In the genomic region with DNA sequence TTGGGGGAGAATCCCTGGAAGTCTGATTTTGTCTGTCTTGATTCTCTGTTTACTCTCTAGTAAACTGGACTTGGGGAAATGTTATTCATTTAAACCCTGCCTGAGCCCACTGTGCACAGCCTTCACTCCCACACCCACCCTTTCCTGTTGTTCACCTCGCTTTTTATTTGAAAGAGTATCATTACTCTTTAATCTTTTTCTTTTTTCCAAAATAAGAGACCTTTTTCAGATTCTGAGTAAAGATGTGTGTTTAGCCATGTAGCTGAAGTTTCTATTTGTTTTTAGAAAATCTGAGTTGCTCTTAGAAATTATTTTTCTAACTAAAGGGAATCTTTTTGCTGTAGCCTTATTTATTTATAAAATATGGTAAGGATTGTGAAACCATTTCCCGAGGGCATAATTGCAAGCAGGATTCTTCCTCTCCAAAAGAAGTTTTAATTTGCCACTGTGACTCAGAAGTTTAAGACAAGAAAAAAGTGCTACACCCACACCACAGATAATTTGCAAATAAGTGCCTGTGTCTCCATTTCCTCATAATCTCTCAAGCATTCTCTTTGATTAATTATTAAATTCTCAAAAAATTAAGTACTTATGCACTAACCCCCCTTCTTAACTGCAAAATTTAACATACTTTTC, we compare ENCODE assay signal across 10 cellular contexts. TPM values are rescaled to one million over a fixed set of nuclear protein-coding genes. Genes with fewer than 3 reads are reported as not detected.
DNase-seq lines count a peak whose midpoint lies in the region; ATAC-seq and TF ChIP-seq lines count a peak whose summit lies in the region.
"Had no signal": no experiment of that assay in that cellular context is flagged by ENCODE, and none has a peak within 500 bp of the region (broad histone marks: within the 10 kb centered on the region; RNA-seq: fewer than 3 reads in every experiment).

No MANE protein-coding gene starts in this region.

- DNase-seq in AG09319 (ENCODE audit: extremely low read depth, low read depth) (peak; percentile 44), astrocyte of the cerebellum (ENCODE audit: low read depth) (peak; percentile 8), mesothelial cell of epicardium (ENCODE audit: low spot score in 2 of 2, unreplicated experiment in 2 of 2) (no peak), ACHN (no peak), midbrain (lab: John Stamatoyannopoulos, UW) (no peak), hepatocyte (ENCODE audit: low spot score) (no peak)
- DNase-seq: body of pancreas, NCI-H1694 treated with DMSO at 0.1 percent for 48 hours had no signal

- ATAC-seq in HG02840 (IDR thresholded peaks at IDR 0.05; ENCODE audit: low FRiP score, unreplicated experiment), result no peak
- ATAC-seq: body of pancreas had no signal

- TF ChIP-seq CTCF in AG09319 (IDR thresholded peaks at IDR 0.05; ENCODE audit: low read depth, low read length), result no peak
- TF ChIP-seq CTCF in astrocyte of the cerebellum (IDR thresholded peaks at IDR 0.05; ENCODE audit: low read depth, low read length, missing control alignments), result no peak
- TF ChIP-seq CTCF in mesothelial cell of epicardium (IDR thresholded peaks at IDR 0.05; ENCODE audit: unreplicated experiment), result no peak
- TF ChIP-seq CTCF in hepatocyte (IDR thresholded peaks at IDR 0.05; ENCODE audit: poor library complexity), result no peak

- H4K20me1 ChIP-seq in hepatocyte (ENCODE audit: insufficient read depth, poor library complexity, severe bottlenecking), result no peaks in the 10 kb centered on the region

- H3K27me3 Mint-ChIP-seq in IgD-negative memory B cell (no peaks in the 10 kb centered on the region), mesothelial cell of epicardium (ENCODE audit: low read depth) (no peaks in the 10 kb centered on the region)

- H3K36me3 Mint-ChIP-seq in IgD-negative memory B cell (peaks cover 2% of the 10 kb centered on the region), mesothelial cell of epicardium (peaks cover 1% of the 10 kb centered on the region)

- H3K4me1 Mint-ChIP-seq in IgD-negative memory B cell (peaks cover 30 to 40% (median 30%) of the 10 kb centered on the region in 3 donors), mesothelial cell of epicardium (peaks cover 17% of the 10 kb centered on the region)

- H3K79me2 ChIP-seq in hepatocyte, result no peaks in the 10 kb centered on the region

- no peak overlapping the region for H3K27ac ChIP-seq in hepatocyte

- 61% methylated on average over 2 of the region's 2 CpGs for WGBS in hepatocyte (ENCODE audit: low lambda C conversion rate, missing lambda C conversion rate)

- no peaks in the 10 kb centered on the region for H3K27me3 ChIP-seq in hepatocyte
- H3K27me3 ChIP-seq: body of pancreas had no signal

- in situ Hi-C loops in astrocyte of the cerebellum (cut with HindIII; ENCODE audit: low sequenced_read_pairs), result no loop called here
- in situ Hi-C loops in ACHN (cut with HindIII; ENCODE audit: low pct_ligation_motif_present, low pct_unique_long_range_greater_than_20kb, low sequenced_read_pairs), result no loop called here

- H3K4me3 Mint-ChIP-seq in IgD-negative memory B cell (peak overlapping the region in 3 of 4 donors; percentile 39 to 83 (median 49)), mesothelial cell of epicardium (no peak overlapping the region)

- H3K27ac Mint-ChIP-seq in IgD-negative memory B cell, result peak overlapping the region; percentile 16 to 92 (median 57)
- H3K27ac Mint-ChIP-seq in mesothelial cell of epicardium, result peak overlapping the region; percentile 73

- H3K9me3 Mint-ChIP-seq in IgD-negative memory B cell, result no peaks in the 10 kb centered on the region
- peaks cover 1% of the 10 kb centered on the region for H3K9me3 Mint-ChIP-seq in mesothelial cell of epicardium

- H3K9me2 ChIP-seq in hepatocyte (replicated peaks; ENCODE audit: insufficient read depth), result no peaks in the 10 kb centered on the region

- H3K4me3 ChIP-seq in astrocyte of the cerebellum (ENCODE audit: low read depth, low read length) (no peak overlapping the region), hepatocyte (no peak overlapping the region)
- H3K4me3 ChIP-seq: body of pancreas had no signal

- no peaks in the 10 kb centered on the region for H3K36me3 ChIP-seq in hepatocyte (replicated peaks; ENCODE audit: insufficient read depth, low read depth)

- no peaks in the 10 kb centered on the region for H3K9me3 ChIP-seq in hepatocyte (ENCODE audit: low read depth)
- H3K9me3 ChIP-seq: body of pancreas had no signal

- H3K4me1 ChIP-seq in hepatocyte (ENCODE audit: insufficient read depth), result no peaks in the 10 kb centered on the region

- no peak overlapping the region for H2AFZ ChIP-seq in hepatocyte

- no peak overlapping the region for H3K4me2 ChIP-seq in hepatocyte

RNA-seq across cellular contexts. Expression of a gene that starts 43.4 kb away (rescaled TPM):
- polyA plus RNA-seq in IgD-negative memory B cell (27.0 TPM), hepatocyte (6.2 TPM in 2 replicates)
- total RNA-seq in mesothelial cell of epicardium (14.5 to 15.5 TPM (median 15.5 TPM) in 3 replicates), hepatocyte (12.6 and 13.2 TPM in 2 replicates)

Comparison
In these comparisons a context has a peak if more than half of its experiments do, and no peak if none do; other contexts are left out.
1. DNase-seq: peak in AG09319 (single experiment) and astrocyte of the cerebellum (single experiment); none in mesothelial cell of epicardium (0 of 2), ACHN (single experiment), midbrain (single experiment) and hepatocyte (single experiment).